Comparison of ENCODE assay signal across 1 cellular context in the genomic region with DNA sequence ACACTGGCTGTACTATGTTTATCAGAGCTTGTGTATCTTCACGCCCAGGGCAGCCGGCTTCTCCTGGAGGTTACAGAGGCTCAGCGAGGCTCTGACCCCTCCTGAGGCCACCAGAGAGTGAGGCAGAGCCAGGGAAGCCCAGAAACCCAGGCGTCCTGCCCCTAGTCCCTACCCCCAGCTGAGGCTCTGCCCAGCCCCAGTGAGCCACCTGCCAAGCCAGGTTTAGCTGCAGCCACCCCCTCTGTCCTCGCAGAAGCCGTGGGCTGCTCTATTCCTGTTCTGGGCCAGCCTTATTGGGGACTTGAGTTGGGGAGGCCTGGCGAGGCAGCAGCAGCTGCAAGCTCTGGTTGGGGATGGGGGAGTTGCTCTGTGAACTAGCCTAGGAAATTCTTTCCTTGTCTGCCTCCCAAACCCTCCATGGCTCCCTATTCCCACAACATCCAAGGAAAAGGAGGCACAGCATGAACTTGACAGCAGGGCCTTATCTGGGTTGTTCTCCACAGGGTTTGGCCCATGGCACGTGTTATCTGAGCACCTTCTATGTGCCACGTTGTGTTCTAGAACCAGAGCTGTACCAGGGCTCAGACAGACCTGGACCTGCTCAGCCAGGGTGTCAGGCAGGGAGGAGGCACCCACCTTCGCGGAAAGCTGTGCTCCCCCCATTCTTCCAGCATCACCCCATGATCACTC.
A peak's percentile ranks its signal among the peaks of the same experiment; 100 is the strongest.
TF ChIP-seq lines count a peak whose summit lies in the region.

No MANE protein-coding gene starts in this region.

TF ChIP-seq in GM12878, 131 proteins besides CTCF, POLR2A, EP300 and RAD21:
- peak; percentile 25 for TF ChIP-seq MEF2B (IDR thresholded peaks at IDR 0.05; ENCODE audit: partially characterized antibody, poor library complexity, severe bottlenecking)
